12 cellular contexts compared by ENCODE assay signal in the genomic region with DNA sequence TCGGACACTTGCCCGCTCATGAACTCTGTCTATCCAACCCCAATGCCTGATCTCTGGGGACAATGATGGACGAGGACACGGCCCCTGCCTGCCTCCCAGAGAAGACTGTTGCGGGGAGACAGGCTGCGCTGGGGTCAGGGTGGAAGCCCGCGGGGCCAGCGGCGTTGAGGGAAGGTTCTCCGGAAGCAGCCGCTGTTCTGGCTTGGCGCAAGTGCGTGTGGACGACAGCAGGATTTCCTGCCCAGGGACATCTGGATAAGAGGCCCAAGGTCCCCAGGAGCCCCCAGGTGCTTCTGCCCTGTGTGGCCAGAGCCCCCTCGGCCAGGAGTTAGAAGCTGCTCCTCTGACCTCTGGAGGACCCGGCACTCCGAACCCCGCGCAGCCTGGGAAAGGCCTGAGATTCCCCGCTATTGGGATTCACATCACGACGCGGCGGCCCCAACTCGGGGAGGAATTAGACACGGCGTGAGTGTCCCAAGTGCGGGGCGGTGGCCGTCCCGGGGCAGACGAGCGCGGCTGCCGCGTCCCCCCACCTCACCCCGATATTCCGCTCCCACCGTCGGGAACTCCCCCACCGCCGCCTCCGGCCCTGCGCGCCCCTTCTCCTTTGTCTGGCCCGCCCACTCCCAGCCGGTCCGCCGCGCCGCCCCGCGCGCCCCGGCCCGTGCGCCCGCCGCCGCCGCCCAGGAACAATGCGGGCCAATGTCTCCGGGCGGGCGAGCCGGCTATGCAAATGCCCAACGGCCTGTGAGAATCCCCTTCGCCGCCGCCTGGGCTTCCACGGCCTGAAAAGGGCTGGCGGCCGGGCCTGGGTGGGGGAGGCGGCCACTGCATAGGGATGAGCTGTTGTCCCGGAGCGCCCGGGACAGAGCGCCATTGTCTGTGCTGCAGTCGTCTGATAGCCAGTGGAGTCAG. TPM values are rescaled to one million over a fixed set of nuclear protein-coding genes. Genes with fewer than 3 reads are reported as not detected.
DNase-seq lines count a peak whose midpoint lies in the region; ATAC-seq lines count a peak whose summit lies in the region.
"Had no signal": no experiment of that assay in that cellular context is flagged by ENCODE, and none has a peak within 500 bp of the region (broad histone marks: within the 10 kb centered on the region; RNA-seq: fewer than 3 reads in every experiment).

No MANE protein-coding gene starts in this region.

- no peak overlapping the region for H3K27ac ChIP-seq in HUES48 (ENCODE audit: low read depth, low read length)
- H3K27ac ChIP-seq: upper lobe of left lung had no signal

- H3K4me3 ChIP-seq in HUES48 (ENCODE audit: low read depth, low read length) = peak overlapping the region; percentile 57
- H3K4me3 ChIP-seq: upper lobe of left lung had no signal

- intact Hi-C loops in sciatic nerve (cut with DNase I) = loop anchor here (2.0 to 10.0 kb wide), 2 partner anchors 57 to 217 kb away; a partner anchor contains a TSS

- DNase-seq in cerebellum (ENCODE audit: low spot score) = peak; percentile 63
- DNase-seq in inferior parietal cortex (ENCODE audit: extremely low spot score) = peak; percentile 75
- no peak for DNase-seq in sciatic nerve (ENCODE audit: low spot score)
- no peak for DNase-seq in activated T-cell treated with anti-CD3 and anti-CD28 coated beads, Interleukin-2, amount 50 U/mL, for 4 hours
- no peak for DNase-seq in NCI-H748 (lab: John Stamatoyannopoulos, UW; ENCODE audit: unreplicated experiment)
- DNase-seq in activated CD4-positive, alpha-beta T cell treated with anti-CD3 and anti-CD28 coated beads for 48 hours = no peak
- DNase-seq: stimulated activated CD4-positive, alpha-beta T cell treated with anti-CD3 and anti-CD28 coated beads, Interleukin-4, amount 100 ng/mL, for 1 hour had no signal

- peaks cover 42% of the 10 kb centered on the region for H3K27me3 Mint-ChIP-seq in activated T-cell treated with anti-CD3 and anti-CD28 coated beads, Interleukin-2, amount 50 U/mL, for 4 hours (ENCODE audit: low read depth)

- ATAC-seq in sciatic nerve = peak; percentile 48
- no peak for ATAC-seq in activated T-cell treated with anti-CD3 and anti-CD28 coated beads, Interleukin-2, amount 50 U/mL, for 4 hours
- no peak for ATAC-seq in activated CD4-positive, CD25-positive, alpha-beta regulatory T cell treated with anti-CD3 and anti-CD28 coated beads, Interleukin-2, amount 50 U/mL, for 24 hours

- peaks cover 65% of the 10 kb centered on the region for H3K27me3 ChIP-seq in HUES48 (ENCODE audit: control insufficient read depth, insufficient read depth, low read length)

- peaks cover 6% of the 10 kb centered on the region for H3K4me1 Mint-ChIP-seq in activated T-cell treated with anti-CD3 and anti-CD28 coated beads, Interleukin-2, amount 50 U/mL, for 4 hours (ENCODE audit: low read depth)

- H3K9me3 Mint-ChIP-seq in activated T-cell treated with anti-CD3 and anti-CD28 coated beads, Interleukin-2, amount 50 U/mL, for 4 hours = no peaks in the 10 kb centered on the region

- no peaks in the 10 kb centered on the region for H3K36me3 Mint-ChIP-seq in activated T-cell treated with anti-CD3 and anti-CD28 coated beads, Interleukin-2, amount 50 U/mL, for 4 hours (ENCODE audit: insufficient read depth)

- no peaks in the 10 kb centered on the region for H3K36me3 ChIP-seq in HUES48 (ENCODE audit: control insufficient read depth, insufficient read depth, low read length)
- H3K36me3 ChIP-seq: upper lobe of left lung had no signal

- no peak overlapping the region for H3K9ac ChIP-seq in HUES48 (ENCODE audit: low read depth, low read length)

- no peaks in the 10 kb centered on the region for H3K9me3 ChIP-seq in HUES48 (ENCODE audit: control insufficient read depth, insufficient read depth, low read length)
- H3K9me3 ChIP-seq: upper lobe of left lung had no signal

- peaks cover 36% of the 10 kb centered on the region for H3K4me1 ChIP-seq in HUES48 (ENCODE audit: control insufficient read depth, insufficient read depth, low read length)

- no peak overlapping the region for H3K4me3 Mint-ChIP-seq in activated T-cell treated with anti-CD3 and anti-CD28 coated beads, Interleukin-2, amount 50 U/mL, for 4 hours

RNA-seq across cellular contexts. Expression of a gene that starts 19.1 kb away (rescaled TPM):
- total RNA-seq in cerebellum (0.73 TPM), sciatic nerve (not detected)
- not detected for total RNA-seq in activated T-cell treated with anti-CD3 and anti-CD28 coated beads, Interleukin-2, amount 50 U/mL, for 4 hours
- total RNA-seq: activated CD8-positive, alpha-beta memory T cell treated with anti-CD3 and anti-CD28 coated beads for 36 hours; NCI-H460 had no signal

RNA-seq across cellular contexts. Expression of a gene that starts 49.8 kb away (rescaled TPM):
- total RNA-seq in cerebellum (not detected), sciatic nerve (not detected)
- under 1 TPM in 2 of 3 donors, not detected in 1; 0.37 to 0.43 TPM for total RNA-seq in activated T-cell treated with anti-CD3 and anti-CD28 coated beads, Interleukin-2, amount 50 U/mL, for 4 hours

RNA-seq across cellular contexts. Expression of a gene that starts 50.1 kb away (rescaled TPM):
- total RNA-seq in cerebellum (162 TPM), sciatic nerve (98.6 TPM)
- 100 to 1,000 TPM; 694 to 815 (median 725) TPM for total RNA-seq in activated T-cell treated with anti-CD3 and anti-CD28 coated beads, Interleukin-2, amount 50 U/mL, for 4 hours

Comparison
In these comparisons a context has a peak if more than half of its experiments do, and no peak if none do; other contexts are left out.
1. DNase-seq: peak in cerebellum (single experiment) and inferior parietal cortex (single experiment); none in sciatic nerve (single experiment), activated T-cell treated with anti-CD3 and anti-CD28 coated beads, Interleukin-2, amount 50 U/mL, for 4 hours (single experiment), NCI-H748 (single experiment) and activated CD4-positive, alpha-beta T cell treated with anti-CD3 and anti-CD28 coated beads for 48 hours (single experiment).